20 cellular contexts compared by ENCODE assay signal in genomic region chrX:11420851-11421250, GRCh38.
"Had no signal": no experiment of that assay in that cellular context is flagged by ENCODE, and none has a peak within 500 bp of the region (broad histone marks: within the 10 kb centered on the region; RNA-seq: fewer than 3 reads in every experiment).

No MANE protein-coding gene starts in this region.

- H3K4me3 ChIP-seq: body of pancreas, cardiac muscle cell, left ventricle myocardium inferior, right atrium auricular region, suprapubic skin, uterus had no signal

- H3K36me3 ChIP-seq: cardiac muscle cell, left ventricle myocardium inferior, right atrium auricular region, suprapubic skin, uterus had no signal

- ATAC-seq: activated T-cell treated with anti-CD3 and anti-CD28 coated beads, Interleukin-2, amount 50 U/mL, for 72 hours; body of pancreas; foreskin keratinocyte; natural killer cell had no signal

- H3K27ac ChIP-seq: body of pancreas, cardiac muscle cell, foreskin keratinocyte, left ventricle myocardium inferior, right atrium auricular region, suprapubic skin, uterus had no signal

- H3K27me3 ChIP-seq: body of pancreas, cardiac muscle cell, foreskin keratinocyte, right atrium auricular region, suprapubic skin, uterus had no signal

- H3K4me1 ChIP-seq: body of pancreas, foreskin keratinocyte, left ventricle myocardium inferior, right atrium auricular region, uterus had no signal

- H3K9me3 ChIP-seq: body of pancreas, left ventricle myocardium inferior, right atrium auricular region, suprapubic skin, uterus had no signal

- DNase-seq: activated CD4-positive, alpha-beta memory T cell treated with anti-CD3 and anti-CD28 coated beads for 36 hours; activated CD4-positive, alpha-beta T cell treated with anti-CD3 and anti-CD28 coated beads for 48 hours; activated effector memory CD4-positive, alpha-beta T cell treated with Interleukin-2 at 50 U/mL for 16 hours; activated naive CD4-positive, alpha-beta T cell treated with anti-CD3 and anti-CD28 coated beads, Interleukin-2, amount 10 ng/mL, durations not matched to agents 7 days and 5 days; activated T-cell treated with anti-CD3 and anti-CD28 coated beads, Interleukin-2, amount 50 U/mL, for 72 hours; body of pancreas; effector CD4-positive, alpha-beta T cell; foreskin keratinocyte; glutamatergic neuron; hippocampal formation; left ventricle myocardium inferior; mammary epithelial cell; natural killer cell; stimulated activated CD4-positive, alpha-beta T cell treated with anti-CD3 and anti-CD28 coated beads, Interleukin-12 subunit alpha, Interleukin-12 subunit beta, amount 100 ng/mL, for 4 hours; stimulated activated CD4-positive, alpha-beta T cell treated with anti-CD3 and anti-CD28 coated beads, Interleukin-4, amount 100 ng/mL, for 4 hours; trophoblast cell; uterus had no signal
